ENCODE assay signal across 7 cellular contexts in genomic region chr4:17576932-17577659, GRCh38. TPM values are rescaled to one million over a fixed set of nuclear protein-coding genes. Genes with fewer than 3 reads are reported as not detected.
DNase-seq lines count a peak whose midpoint lies in the region; ATAC-seq, FAIRE-seq and TF ChIP-seq lines count a peak whose summit lies in the region.

LAP3 (plus strand) TSS chr4:17577198; CDS start chr4:17577466, 268 bp downstream.

- H3K36me3 ChIP-seq in hepatocyte (replicated peaks; ENCODE audit: insufficient read depth, low read depth): no peaks in the 10 kb centered on the region

- H3K4me3 ChIP-seq in hepatocyte: peak within 1 kb of the TSS; percentile 58

- peak within 1 kb of the TSS; percentile 70 for H2AFZ ChIP-seq in hepatocyte

- H4K20me1 ChIP-seq in hepatocyte (ENCODE audit: insufficient read depth, poor library complexity, severe bottlenecking): no peaks in the 10 kb centered on the region

- H3K9me2 ChIP-seq in hepatocyte (replicated peaks; ENCODE audit: insufficient read depth): no peaks in the 10 kb centered on the region

- ATAC-seq in HG02973 (IDR thresholded peaks at IDR 0.05; ENCODE audit: unreplicated experiment): peak; percentile 80

- no peak for TF ChIP-seq CTCF in hepatocyte (IDR thresholded peaks at IDR 0.05; ENCODE audit: poor library complexity)

- peak; percentile 97 for FAIRE-seq in GM18507 (lab: Jason Lieb, UNC)

- peaks cover 12% of the 10 kb centered on the region for H3K4me1 ChIP-seq in hepatocyte (ENCODE audit: insufficient read depth)

- no peaks in the 10 kb centered on the region for H3K27me3 ChIP-seq in hepatocyte

- H3K27ac ChIP-seq in hepatocyte: peak within 1 kb of the TSS; percentile 93

- DNase-seq in GM18507 (ENCODE audit: extremely low spot score, insufficient read length, low read depth) (peak; percentile 89), NCI-H2029 (lab: John Stamatoyannopoulos, UW) (peak; percentile 93), T1000 (lab: John Stamatoyannopoulos, UW) (peak; percentile 99), astrocyte of the hippocampus (ENCODE audit: low read depth, low spot score) (peak; percentile 99), hepatocyte (ENCODE audit: low spot score) (peak; percentile 98), renal cortical epithelial cell (ENCODE audit: low read depth) (peak; percentile 96)

- H3K79me2 ChIP-seq in hepatocyte: peaks cover 17% of the 10 kb centered on the region

- peak within 1 kb of the TSS; percentile 87 for H3K4me2 ChIP-seq in hepatocyte

- H3K9me3 ChIP-seq in hepatocyte (ENCODE audit: low read depth): no peaks in the 10 kb centered on the region

- under 1% methylated on average over 49 of the region's 90 CpGs for whole genome bisulfite sequencing in hepatocyte (ENCODE audit: low lambda C conversion rate, missing lambda C conversion rate)

RNA-seq across cellular contexts. Expression of gene LAP3, which starts in this region (rescaled TPM):
- total RNA-seq in hepatocyte (75.5 and 76.4 TPM in 2 replicates), renal cortical epithelial cell (100 and 163 TPM in 2 replicates)
- polyA plus RNA-seq in hepatocyte: 53.2 and 56.2 TPM in 2 replicates

Comparison
In these comparisons a context has a peak if more than half of its experiments do, and no peak if none do; other contexts are left out.
1. Peak in every context shown above with its lines: DNase-seq, ATAC-seq, H3K4me3 ChIP-seq and H3K27ac ChIP-seq.